ENCODE assay signal across 11 cellular contexts in genomic region chr5:9610969-9611368, GRCh38. TPM values are rescaled to one million over a fixed set of nuclear protein-coding genes. Genes with fewer than 3 reads are reported as not detected.
"Had no signal": no experiment of that assay in that cellular context is flagged by ENCODE, and none has a peak within 500 bp of the region (broad histone marks: within the 10 kb centered on the region; RNA-seq: fewer than 3 reads in every experiment).

No MANE protein-coding gene starts in this region.

- H3K27ac ChIP-seq: GM23248, HL-60 had no signal

- ATAC-seq: HCT116 had no signal

- DNase-seq: GM23248, GOT3, H7, HFFc6, KG1 had no signal

- H3K4me3 ChIP-seq: GM23248, HAP-1 had no signal

- H3K4me1 ChIP-seq: HAP-1 had no signal

- H3K36me3 ChIP-seq: HAP-1 had no signal

- H3K9me3 ChIP-seq: HAP-1 had no signal

RNA-seq across cellular contexts. Expression of gene TAS2R1, which starts 19.2 kb away (rescaled TPM):
- total RNA-seq: GM23248, H4, H7, HT1080 had no signal
- polyA plus RNA-seq: GM23248, IgD-negative memory B cell had no signal
